Comparison of ENCODE assay signal across 8 cellular contexts in the genomic region with DNA sequence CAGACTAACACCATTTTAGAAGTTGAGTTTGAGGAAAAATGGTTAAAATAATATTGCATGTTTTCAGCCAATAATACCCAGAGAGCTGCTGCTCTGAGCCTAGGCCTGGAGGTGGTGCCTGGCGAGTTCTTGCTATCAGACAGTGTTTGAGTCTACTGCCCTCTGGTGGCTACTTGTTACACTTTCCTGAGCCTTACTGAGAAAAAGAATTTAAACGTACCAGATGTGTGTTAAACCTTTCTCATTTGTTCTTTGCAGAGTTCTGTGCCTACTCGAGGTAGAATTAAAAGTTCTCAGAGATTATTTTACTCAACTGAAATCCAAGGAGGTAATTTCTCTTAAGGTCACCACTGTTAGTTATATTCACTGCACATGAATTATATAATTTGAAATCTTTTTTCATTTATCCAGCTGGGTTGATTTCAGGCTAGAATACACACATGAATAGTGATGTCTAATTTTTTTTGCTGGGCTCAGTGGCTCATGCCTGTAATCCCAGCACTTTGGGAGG. TPM values are rescaled to one million over a fixed set of nuclear protein-coding genes. Genes with fewer than 3 reads are reported as not detected.
DNase-seq lines count a peak whose midpoint lies in the region; ATAC-seq and TF ChIP-seq lines count a peak whose summit lies in the region.

No MANE protein-coding gene starts in this region.

- H3K27ac ChIP-seq in coronary artery (no peak overlapping the region), liver (ENCODE audit: low read depth in 1 of 2, low read length in 2 of 2) (no peak overlapping the region)

- H3K27me3 Mint-ChIP-seq in activated CD4-positive, alpha-beta T cell treated with anti-CD3 and anti-CD28 coated beads for 36 hours: no peaks in the 10 kb centered on the region

- peak; percentile 97 to 98 for TF ChIP-seq RAD21 in liver (IDR thresholded peaks at IDR 0.05)

- 2% methylated on average over 3 of the region's 3 CpGs for WGBS in liver

- H3K4me1 ChIP-seq in liver (ENCODE audit: control insufficient read depth in 4 of 4, insufficient read depth in 4 of 4, low read length in 3 of 4): peaks cover 3 to 8% (median 5%) of the 10 kb centered on the region in 4 donors

- peaks cover 11% of the 10 kb centered on the region for H3K4me1 Mint-ChIP-seq in activated CD4-positive, alpha-beta T cell treated with anti-CD3 and anti-CD28 coated beads for 36 hours

- ATAC-seq in HG03558 (IDR thresholded peaks at IDR 0.05; ENCODE audit: extremely low read depth, unreplicated experiment): peak; percentile 87
- ATAC-seq in activated CD4-positive, alpha-beta T cell treated with anti-CD3 and anti-CD28 coated beads for 36 hours: peak; percentile 99

- H3K36me3 Mint-ChIP-seq in activated CD4-positive, alpha-beta T cell treated with anti-CD3 and anti-CD28 coated beads for 36 hours (ENCODE audit: low read depth): peaks cover 6% of the 10 kb centered on the region

- H3K9me3 ChIP-seq in liver (ENCODE audit: control insufficient read depth in 4 of 4, low read length in 3 of 4): no peaks in the 10 kb centered on the region

- H3K27me3 ChIP-seq in liver (ENCODE audit: control insufficient read depth in 4 of 4, insufficient read depth in 4 of 4, low read length in 3 of 4): no peaks in the 10 kb centered on the region

- no peak overlapping the region for H3K4me3 ChIP-seq in coronary artery
- no peak overlapping the region for H3K4me3 ChIP-seq in liver (ENCODE audit: low read depth in 1 of 3, low read length in 3 of 3)

- H3K9me3 Mint-ChIP-seq in activated CD4-positive, alpha-beta T cell treated with anti-CD3 and anti-CD28 coated beads for 36 hours (ENCODE audit: low read depth): no peaks in the 10 kb centered on the region

- no peak overlapping the region for H3K9ac ChIP-seq in liver (ENCODE audit: low read depth in 1 of 2, low read length in 2 of 2)

- no peak overlapping the region for H3K4me3 Mint-ChIP-seq in activated CD4-positive, alpha-beta T cell treated with anti-CD3 and anti-CD28 coated beads for 36 hours

- CTCF ChIA-PET in activated CD4-positive, alpha-beta T cell treated with anti-CD3 and anti-CD28 coated beads for 36 hours (lab: Charles Lee): interaction anchor here (0.6 to 6.1 kb wide), 40 partner anchors 9 to 287 kb away, joined by 3 to 118 read pairs (median 5); no protein-coding TSS in a partner anchor

- intact Hi-C loops in activated CD4-positive, alpha-beta T cell treated with anti-CD3 and anti-CD28 coated beads for 36 hours (cut with DNase I, micrococcal nuclease): loop anchor here (1.0 kb wide), 5 partner anchors 145 to 286 kb away; no protein-coding TSS in a partner anchor

- no peaks in the 10 kb centered on the region for H3K36me3 ChIP-seq in liver (ENCODE audit: control insufficient read depth in 4 of 4, insufficient read depth in 3 of 4, low read depth in 1 of 4, low read length in 3 of 4)

- DNase-seq in AML-193 (lab: John Stamatoyannopoulos, UW): peak; percentile 89 to 90
- peak; percentile 70 for DNase-seq in GM19238 (ENCODE audit: insufficient read length, low spot score)
- DNase-seq in NCI-H526 treated with DMSO at 0.1 percent for 48 hours (lab: John Stamatoyannopoulos, UW): peak; percentile 77
- DNase-seq in activated CD4-positive, alpha-beta T cell treated with anti-CD3 and anti-CD28 coated beads for 36 hours: peak; percentile 87
- DNase-seq in coronary artery (ENCODE audit: low spot score): no peak
- peak; percentile 54 to 79 (median 63) for DNase-seq in stimulated activated CD4-positive, alpha-beta T cell treated with anti-CD3 and anti-CD28 coated beads, TNF-alpha, amount 100 ng/mL, for 24 hours (ENCODE audit: low read depth in 3 of 3)

- POLR2A ChIA-PET in activated CD4-positive, alpha-beta T cell treated with anti-CD3 and anti-CD28 coated beads for 36 hours (lab: Charles Lee): interaction anchor here (0.6 to 1.2 kb wide), 4 partner anchors 133 to 231 kb away, joined by 3 to 4 read pairs (median 4); no protein-coding TSS in a partner anchor

- TF ChIP-seq CTCF in coronary artery (IDR thresholded peaks at IDR 0.05) (peak; percentile 71), liver (IDR thresholded peaks at IDR 0.05; ENCODE audit: low read depth, low read length, missing input control) (peak; percentile 94)

- H3K27ac Mint-ChIP-seq in activated CD4-positive, alpha-beta T cell treated with anti-CD3 and anti-CD28 coated beads for 36 hours: no peak overlapping the region

TF ChIP-seq in liver, 16 proteins besides CTCF, POLR2A, EP300 and RAD21:
- TF ChIP-seq MAX (IDR thresholded peaks at IDR 0.05) (no peak), GABPA (IDR thresholded peaks at IDR 0.05 in 1 of 2, conservative IDR thresholded peaks at IDR 0.05 in 1 of 2) (no peak), NR2F2 (IDR thresholded peaks at IDR 0.05) (no peak), RXRA (IDR thresholded peaks at IDR 0.05) (no peak), FOXA2 (IDR thresholded peaks at IDR 0.05) (no peak), REST (IDR thresholded peaks at IDR 0.05) (no peak), HNF4G (IDR thresholded peaks at IDR 0.05) (no peak), EGR1 (IDR thresholded peaks at IDR 0.05; ENCODE audit: low read depth in 2 of 2) (no peak), YY1 (IDR thresholded peaks at IDR 0.05) (no peak), FOXA1 (IDR thresholded peaks at IDR 0.05) (no peak), JUND (IDR thresholded peaks at IDR 0.05) (no peak), TAF1 (conservative IDR thresholded peaks at IDR 0.05) (no peak), ZBTB33 (IDR thresholded peaks at IDR 0.05) (no peak), SP1 (IDR thresholded peaks at IDR 0.05) (no peak), HNF4A (conservative IDR thresholded peaks at IDR 0.05) (no peak)
- TF ChIP-seq, protein P1, sequence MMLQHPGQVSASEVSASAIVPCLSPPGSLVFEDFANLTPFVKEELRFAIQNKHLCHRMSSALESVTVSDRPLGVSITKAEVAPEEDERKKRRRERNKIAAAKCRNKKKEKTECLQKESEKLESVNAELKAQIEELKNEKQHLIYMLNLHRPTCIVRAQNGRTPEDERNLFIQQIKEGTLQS (IDR thresholded peaks at IDR 0.05): no peak

RNA-seq across cellular contexts. Expression of gene SHLD1, which starts 38.2 kb away (rescaled TPM):
- 10 to 100 TPM; 10.4 to 10.5 TPM for total RNA-seq in activated CD4-positive, alpha-beta T cell treated with anti-CD3 and anti-CD28 coated beads for 36 hours
- 1 to 10 TPM in 1 of 2 donors, under 1 TPM in 1; 0.92 to 5.0 TPM for total RNA-seq in liver
- 1 to 10 TPM; 1.3 to 2.6 TPM for polyA plus RNA-seq in liver
